ENCODE assay signal across 1 cellular context in genomic region chr6:18243302-18243893, GRCh38.
TF ChIP-seq lines count a peak whose summit lies in the region.

No MANE protein-coding gene starts in this region.

TF ChIP-seq in GM23338, 12 proteins besides CTCF, POLR2A, EP300 and RAD21 (continued from another document):
- TF ChIP-seq ZNF462 (CRISPR knock-in tag; IDR thresholded peaks at IDR 0.05) (no peak), STAT1 (IDR thresholded peaks at IDR 0.05; ENCODE audit: unreplicated experiment) (no peak), EZH2phosphoT487 (IDR thresholded peaks at IDR 0.05; ENCODE audit: unreplicated experiment) (no peak), ZNF331 (CRISPR knock-in tag; IDR thresholded peaks at IDR 0.05; ENCODE audit: low read depth) (no peak), CREB1 (CRISPR knock-in tag; IDR thresholded peaks at IDR 0.05; ENCODE audit: low read depth) (no peak), ZNF114 (CRISPR knock-in tag; IDR thresholded peaks at IDR 0.05) (no peak), POLR2AphosphoS5 (IDR thresholded peaks at IDR 0.05; ENCODE audit: low read depth) (no peak; the same call in 1 of the 2 replicates), JUNB (IDR thresholded peaks at IDR 0.05; ENCODE audit: unreplicated experiment) (no peak)
- TF ChIP-seq, protein P1, sequence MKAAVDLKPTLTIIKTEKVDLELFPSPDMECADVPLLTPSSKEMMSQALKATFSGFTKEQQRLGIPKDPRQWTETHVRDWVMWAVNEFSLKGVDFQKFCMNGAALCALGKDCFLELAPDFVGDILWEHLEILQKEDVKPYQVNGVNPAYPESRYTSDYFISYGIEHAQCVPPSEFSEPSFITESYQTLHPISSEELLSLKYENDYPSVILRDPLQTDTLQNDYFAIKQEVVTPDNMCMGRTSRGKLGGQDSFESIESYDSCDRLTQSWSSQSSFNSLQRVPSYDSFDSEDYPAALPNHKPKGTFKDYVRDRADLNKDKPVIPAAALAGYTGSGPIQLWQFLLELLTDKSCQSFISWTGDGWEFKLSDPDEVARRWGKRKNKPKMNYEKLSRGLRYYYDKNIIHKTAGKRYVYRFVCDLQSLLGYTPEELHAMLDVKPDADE (IDR thresholded peaks at IDR 0.05) = no peak
- TF ChIP-seq, protein P2, sequence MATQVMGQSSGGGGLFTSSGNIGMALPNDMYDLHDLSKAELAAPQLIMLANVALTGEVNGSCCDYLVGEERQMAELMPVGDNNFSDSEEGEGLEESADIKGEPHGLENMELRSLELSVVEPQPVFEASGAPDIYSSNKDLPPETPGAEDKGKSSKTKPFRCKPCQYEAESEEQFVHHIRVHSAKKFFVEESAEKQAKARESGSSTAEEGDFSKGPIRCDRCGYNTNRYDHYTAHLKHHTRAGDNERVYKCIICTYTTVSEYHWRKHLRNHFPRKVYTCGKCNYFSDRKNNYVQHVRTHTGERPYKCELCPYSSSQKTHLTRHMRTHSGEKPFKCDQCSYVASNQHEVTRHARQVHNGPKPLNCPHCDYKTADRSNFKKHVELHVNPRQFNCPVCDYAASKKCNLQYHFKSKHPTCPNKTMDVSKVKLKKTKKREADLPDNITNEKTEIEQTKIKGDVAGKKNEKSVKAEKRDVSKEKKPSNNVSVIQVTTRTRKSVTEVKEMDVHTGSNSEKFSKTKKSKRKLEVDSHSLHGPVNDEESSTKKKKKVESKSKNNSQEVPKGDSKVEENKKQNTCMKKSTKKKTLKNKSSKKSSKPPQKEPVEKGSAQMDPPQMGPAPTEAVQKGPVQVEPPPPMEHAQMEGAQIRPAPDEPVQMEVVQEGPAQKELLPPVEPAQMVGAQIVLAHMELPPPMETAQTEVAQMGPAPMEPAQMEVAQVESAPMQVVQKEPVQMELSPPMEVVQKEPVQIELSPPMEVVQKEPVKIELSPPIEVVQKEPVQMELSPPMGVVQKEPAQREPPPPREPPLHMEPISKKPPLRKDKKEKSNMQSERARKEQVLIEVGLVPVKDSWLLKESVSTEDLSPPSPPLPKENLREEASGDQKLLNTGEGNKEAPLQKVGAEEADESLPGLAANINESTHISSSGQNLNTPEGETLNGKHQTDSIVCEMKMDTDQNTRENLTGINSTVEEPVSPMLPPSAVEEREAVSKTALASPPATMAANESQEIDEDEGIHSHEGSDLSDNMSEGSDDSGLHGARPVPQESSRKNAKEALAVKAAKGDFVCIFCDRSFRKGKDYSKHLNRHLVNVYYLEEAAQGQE (IDR thresholded peaks at IDR 0.05; ENCODE audit: unreplicated experiment) = no peak
